Comparison of ENCODE assay signal across 8 cellular contexts in genomic region chr3:50323614-50324199, GRCh38. TPM values are rescaled to one million over a fixed set of nuclear protein-coding genes. Genes with fewer than 3 reads are reported as not detected.
DNase-seq lines count a peak whose midpoint lies in the region; ATAC-seq and TF ChIP-seq lines count a peak whose summit lies in the region.

No MANE protein-coding gene starts in this region.

- peaks cover 4% of the 10 kb centered on the region; the same call in 1 of the 2 replicates for H4K20me1 ChIP-seq in PC-9 (ENCODE audit: insufficient read depth)

- peaks cover 14% of the 10 kb centered on the region for H3F3A ChIP-seq in PC-9 (ENCODE audit: insufficient read depth, low read depth)

- H3K9me2 ChIP-seq in PC-9 (ENCODE audit: insufficient read depth): no peaks in the 10 kb centered on the region

- TF ChIP-seq POLR2A in right lobe of liver (IDR thresholded peaks at IDR 0.05): no peak

- 17% methylated on average over 2 of the region's 5 CpGs for WGBS in right lobe of liver (ENCODE audit: insufficient coverage, low coverage, low lambda C conversion rate, missing lambda C conversion rate)

- CTCF ChIA-PET in HEK293 (lab: Yijun Ruan, JAX) (interaction anchor here (0.6 to 3.0 kb wide), 13 partner anchors 10 to 129 kb away, joined by 3 to 21 read pairs (median 5); partner anchors contain the start of genes HYAL3, LSMEM2 and NAA80), PC-9 (lab: Charles Lee) (interaction anchor here (0.5 to 1.6 kb wide), 5 partner anchors 20 to 97 kb away, joined by 3 to 10 read pairs (median 4); partner anchors contain the start of gene HYAL1)

- TF ChIP-seq CTCF in HEK293 (tag by site-specific recombination; IDR thresholded peaks at IDR 0.05) (no peak), cardiac fibroblast (IDR thresholded peaks at IDR 0.05; ENCODE audit: low read depth, low read length) (peak; percentile 9), right lobe of liver (IDR thresholded peaks at IDR 0.05) (peak in 1 of 4 donors; percentile 3), PC-9 (conservative IDR thresholded peaks at IDR 0.05) (no peak)

- no peak overlapping the region for H2AFZ ChIP-seq in PC-9

- H3K9me3 ChIP-seq in HEK293 (ENCODE audit: control insufficient read depth, insufficient read depth, low read depth, low read length) (no peaks in the 10 kb centered on the region), right lobe of liver (no peaks in the 10 kb centered on the region), stomach smooth muscle (ENCODE audit: control insufficient read depth in 2 of 2, low read length in 2 of 2) (no peaks in the 10 kb centered on the region), PC-9 (ENCODE audit: insufficient read depth, low read depth) (no peaks in the 10 kb centered on the region)

- H3K4me1 ChIP-seq in HEK293 (ENCODE audit: control insufficient read depth, insufficient read depth, low read length): no peaks in the 10 kb centered on the region
- H3K4me1 ChIP-seq in right lobe of liver: peaks cover 0 to 51% (median 21%) of the 10 kb centered on the region in 4 donors
- peaks cover 56% of the 10 kb centered on the region for H3K4me1 ChIP-seq in stomach smooth muscle (ENCODE audit: control insufficient read depth, insufficient read depth, low read length)
- peaks cover 16% of the 10 kb centered on the region for H3K4me1 ChIP-seq in PC-9 (replicated peaks; ENCODE audit: insufficient read depth)

- peak; percentile 2 to 39 (median 12) for ATAC-seq in right lobe of liver

- H3K36me3 ChIP-seq in HEK293 (ENCODE audit: control insufficient read depth in 2 of 2, insufficient read depth in 1 of 2, low read length in 2 of 2) (peaks cover 3 to 50% of the 10 kb centered on the region in 2 experiments; a peak in 2 of 3 replicates), right lobe of liver (peaks cover 0 to 8% (median 0%) of the 10 kb centered on the region in 4 donors), stomach smooth muscle (ENCODE audit: control insufficient read depth in 2 of 2, insufficient read depth in 2 of 2, low read length in 2 of 2) (peaks cover 10 to 15% of the 10 kb centered on the region in 2 donors), PC-9 (ENCODE audit: low read depth) (peaks cover 7% of the 10 kb centered on the region; the same call in 1 of the 2 replicates)

- no peak overlapping the region for H3K27ac ChIP-seq in HEK293 (ENCODE audit: extremely low read depth, low read depth, low read length)
- H3K27ac ChIP-seq in right lobe of liver: peak overlapping the region in 2 of 3 donors; percentile 98
- peak overlapping the region; percentile 94 for H3K27ac ChIP-seq in stomach smooth muscle (ENCODE audit: low read length)
- H3K27ac ChIP-seq in PC-9: no peak overlapping the region

- peaks cover 38% of the 10 kb centered on the region for H3K79me2 ChIP-seq in PC-9 (ENCODE audit: low read depth)

- no peaks in the 10 kb centered on the region for H3K27me3 ChIP-seq in right lobe of liver
- H3K27me3 ChIP-seq in stomach smooth muscle (ENCODE audit: control insufficient read depth in 1 of 2, insufficient read depth in 2 of 2, low read length in 2 of 2): no peaks in the 10 kb centered on the region
- H3K27me3 ChIP-seq in PC-9 (ENCODE audit: insufficient read depth, low read depth): no peaks in the 10 kb centered on the region

- no peak overlapping the region for H3K4me2 ChIP-seq in PC-9

- POLR2A ChIA-PET in HEK293 (lab: Yijun Ruan, JAX) (interaction anchor here (0.9 to 2.8 kb wide), 5 partner anchors 14 to 129 kb away, joined by 3 to 12 read pairs (median 5); partner anchors contain the start of genes HYAL3 and NAA80), PC-9 (lab: Charles Lee; ENCODE audit: unreplicated experiment) (interaction anchor here (0.5 to 0.6 kb wide), 2 partner anchors 24 to 30 kb away, joined by 5 to 14 read pairs; no protein-coding TSS in a partner anchor)

- BruUV-seq in PC-9 (replicated peaks; lab: Mats Ljungman, UMichigan): no TSS peak

- H3K4me3 ChIP-seq in HEK293 (ENCODE audit: low read depth, low read length) (no peak overlapping the region), cardiac fibroblast (replicated peaks in 1 of 2; ENCODE audit: low read depth in 2 of 2, low read length in 2 of 2) (no peak overlapping the region), right lobe of liver (no peak overlapping the region), stomach smooth muscle (ENCODE audit: low read length in 2 of 2) (peak overlapping the region in 1 of 2 donors; percentile 8), PC-9 (no peak overlapping the region)

- H3K9ac ChIP-seq in stomach smooth muscle (ENCODE audit: low read length in 2 of 2): no peak overlapping the region

- intact Hi-C loops in right lobe of liver (cut with DNase I) (loop anchor here in 1 of 2 donors (5.0 kb wide), 1 partner anchor 51 kb away; no protein-coding TSS in a partner anchor), PC-9 (cut with micrococcal nuclease; ENCODE audit: unreplicated experiment) (loop anchor here (1.0 kb wide), 3 partner anchors 49 to 96 kb away; no protein-coding TSS in a partner anchor)

- DNase-seq in cardiac fibroblast (ENCODE audit: low read depth in 2 of 2) (peak; percentile 23 to 38), right lobe of liver (peak in 2 of 3 donors; percentile 65 to 70), NAMALWA (ENCODE audit: low spot score) (no peak), PC-9 (no peak), GOT3 (lab: John Stamatoyannopoulos, UW) (no peak), NCI-H2171 (lab: John Stamatoyannopoulos, UW) (no peak)

TF ChIP-seq in HEK293, 187 proteins besides CTCF, POLR2A, EP300 and RAD21:
- TF ChIP-seq ZNF623 (tag by site-specific recombination; IDR thresholded peaks at IDR 0.05) (no peak), ELK4 (IDR thresholded peaks at IDR 0.05; ENCODE audit: borderline replicate concordance, low read depth, low read length) (no peak), GLIS2 (tag by site-specific recombination; IDR thresholded peaks at IDR 0.05) (peak; percentile 35; the same call in 1 of the 2 replicates), ZNF664 (tag by site-specific recombination; IDR thresholded peaks at IDR 0.05) (no peak), ZIC2 (tag by site-specific recombination; IDR thresholded peaks at IDR 0.05) (0 out of 2 replicates have a peak, but pooled peaks have one; percentile 38)

RNA-seq across cellular contexts. Expression of gene HYAL2, which starts 1.2 kb away (rescaled TPM):
- total RNA-seq in right lobe of liver: 10 to 100 TPM; 13.0 to 41.6 (median 21.2) TPM
- total RNA-seq in PC-9 (2021): 29.6 and 41.6 TPM in 2 replicates

RNA-seq across cellular contexts. Expression of gene TUSC2, which starts 4.3 kb away (rescaled TPM):
- total RNA-seq in right lobe of liver: 10 to 100 TPM in 5 of 6 experiments, 1 to 10 TPM in 1; 9.7 to 36.9 (median 12.5) TPM
- 24.7 and 28.5 TPM in 2 replicates for total RNA-seq in PC-9 (2021)

RNA-seq across cellular contexts. Expression of gene RASSF1, which starts 16.9 kb away (rescaled TPM):
- total RNA-seq in right lobe of liver: 10 to 100 TPM in 3 of 6 experiments, 1 to 10 TPM in 3; 5.2 to 17.8 (median 9.1) TPM
- 15.9 and 17.7 TPM in 2 replicates for total RNA-seq in PC-9 (2021)

RNA-seq across cellular contexts. Expression of gene HYAL1, which starts 20.3 kb away (rescaled TPM):
- total RNA-seq in right lobe of liver (100 to 1,000 TPM in 4 of 6 experiments, 10 to 100 TPM in 2; 90.6 to 157 (median 136) TPM), PC-9 (2021) (1.3 and 1.9 TPM in 2 replicates)

RNA-seq across cellular contexts. Expression of gene ZMYND10, which starts 21.8 kb away (rescaled TPM):
- total RNA-seq in right lobe of liver: under 1 TPM; 0.25 to 0.70 (median 0.46) TPM
- 4.4 and 8.7 TPM in 2 replicates for total RNA-seq in PC-9 (2021)

Comparison
In these comparisons a context has a peak if more than half of its experiments do, and no peak if none do; other contexts are left out.
1. H3K27ac ChIP-seq: peak in right lobe of liver (2 of 3) and stomach smooth muscle (single experiment); none in HEK293 (single experiment) and PC-9 (single experiment).
2. DNase-seq: peak in cardiac fibroblast (2 of 2) and right lobe of liver (2 of 3); none in NAMALWA (single experiment), PC-9 (0 of 2), GOT3 (single experiment) and NCI-H2171 (single experiment).